Comparison of ENCODE assay signal across 1 cellular context in genomic region chr6:24802271-24803059, GRCh38.
TF ChIP-seq lines count a peak whose summit lies in the region.

No MANE protein-coding gene starts in this region.

TF ChIP-seq in HepG2, 621 proteins besides CTCF, POLR2A, EP300 and RAD21 (continues in another document):
- no peak for TF ChIP-seq CHD2 (IDR thresholded peaks at IDR 0.05; ENCODE audit: low read depth, low read length)
- 0 out of 2 replicates have a peak, but pooled peaks have one; percentile 58 for TF ChIP-seq ZFP90 (CRISPR knock-in tag; IDR thresholded peaks at IDR 0.05; ENCODE audit: borderline replicate concordance)
- TF ChIP-seq CREB3 (CRISPR knock-in tag; IDR thresholded peaks at IDR 0.05) = no peak
- 0 out of 2 replicates have a peak, but pooled peaks have one; percentile 33 for TF ChIP-seq DR1 (CRISPR knock-in tag; IDR thresholded peaks at IDR 0.05)
- 0 out of 2 replicates have a peak, but pooled peaks have one; percentile 15 for TF ChIP-seq ZMAT3 (CRISPR knock-in tag; conservative IDR thresholded peaks at IDR 0.05)
- 0 out of 2 replicates have a peak, but pooled peaks have one; percentile 34 for TF ChIP-seq RARA (CRISPR knock-in tag; IDR thresholded peaks at IDR 0.05)
- TF ChIP-seq FOXO1 (CRISPR knock-in tag; IDR thresholded peaks at IDR 0.05) = no peak
- peak; percentile 19; the same call in 1 of the 2 replicates for TF ChIP-seq FOSL1 (CRISPR knock-in tag; IDR thresholded peaks at IDR 0.05; ENCODE audit: borderline replicate concordance)
- TF ChIP-seq KDM4B (CRISPR knock-in tag; IDR thresholded peaks at IDR 0.05) = no peak
- peak; percentile 19 for TF ChIP-seq MED1 (CRISPR knock-in tag; IDR thresholded peaks at IDR 0.05)
- TF ChIP-seq ZNF646 (CRISPR knock-in tag; IDR thresholded peaks at IDR 0.05) = no peak
- no peak for TF ChIP-seq ZMAT5 (CRISPR knock-in tag; IDR thresholded peaks at IDR 0.05; ENCODE audit: borderline replicate concordance, low read depth)
- TF ChIP-seq ZNF232 (CRISPR knock-in tag; IDR thresholded peaks at IDR 0.05; ENCODE audit: borderline replicate concordance) = peak; percentile 49; the same call in 1 of the 2 replicates
- peak; percentile 35; the same call in 1 of the 2 replicates for TF ChIP-seq ETV5 (CRISPR knock-in tag; IDR thresholded peaks at IDR 0.05; ENCODE audit: borderline replicate concordance)
- no peak for TF ChIP-seq U2AF1 (optimal IDR thresholded peaks at IDR 0.05; ENCODE audit: low read depth, low read length)
- TF ChIP-seq SSRP1 (CRISPR knock-in tag; IDR thresholded peaks at IDR 0.05) = no peak
- peak; percentile 48; the same call in 1 of the 2 replicates for TF ChIP-seq ISL2 (CRISPR knock-in tag; IDR thresholded peaks at IDR 0.05)
- peak; percentile 63 for TF ChIP-seq HMG20A (CRISPR knock-in tag; IDR thresholded peaks at IDR 0.05; ENCODE audit: borderline replicate concordance)
- TF ChIP-seq CENPBD1 (CRISPR knock-in tag; IDR thresholded peaks at IDR 0.05; ENCODE audit: borderline replicate concordance, low read depth) = no peak
- no peak for TF ChIP-seq USF2 (IDR thresholded peaks at IDR 0.05; ENCODE audit: low read depth, low read length)
- no peak for TF ChIP-seq USF2 (CRISPR knock-in tag; IDR thresholded peaks at IDR 0.05; ENCODE audit: borderline replicate concordance)
- no peak for TF ChIP-seq E2F2 (CRISPR knock-in tag; IDR thresholded peaks at IDR 0.05; ENCODE audit: borderline replicate concordance)
- TF ChIP-seq SOX13 (IDR thresholded peaks at IDR 0.05) = no peak; the same call in 1 of the 2 replicates
- peak in 1 of 2 experiments; percentile 31; a peak in 1 of 4 replicates for TF ChIP-seq SOX13 (CRISPR knock-in tag; conservative IDR thresholded peaks at IDR 0.05 in 1 of 2, IDR thresholded peaks at IDR 0.05 in 1 of 2)
- TF ChIP-seq RXRA (CRISPR knock-in tag; IDR thresholded peaks at IDR 0.05) = 0 out of 2 replicates have a peak, but pooled peaks have one; percentile 27
- TF ChIP-seq ZNF891 (CRISPR knock-in tag; IDR thresholded peaks at IDR 0.05) = no peak
- no peak for TF ChIP-seq CSRNP2 (CRISPR knock-in tag; conservative IDR thresholded peaks at IDR 0.05; ENCODE audit: low read depth)
- 0 out of 2 replicates have a peak, but pooled peaks have one; percentile 34 for TF ChIP-seq ZNF256 (CRISPR knock-in tag; conservative IDR thresholded peaks at IDR 0.05)
- TF ChIP-seq ZNF530 (CRISPR knock-in tag; IDR thresholded peaks at IDR 0.05; ENCODE audit: low read depth) = no peak
- peak; percentile 37 for TF ChIP-seq ARID5B (CRISPR knock-in tag; IDR thresholded peaks at IDR 0.05)
- 0 out of 2 replicates have a peak, but pooled peaks have one; percentile 34 for TF ChIP-seq ZNF543 (CRISPR knock-in tag; IDR thresholded peaks at IDR 0.05)
- TF ChIP-seq ZNF678 (CRISPR knock-in tag; IDR thresholded peaks at IDR 0.05) = no peak
- no peak for TF ChIP-seq KMT2A (CRISPR knock-in tag; IDR thresholded peaks at IDR 0.05)
- 0 out of 2 replicates have a peak, but pooled peaks have one; percentile 21 for TF ChIP-seq HOXA5 (CRISPR knock-in tag; IDR thresholded peaks at IDR 0.05)
- TF ChIP-seq ZNF609 (CRISPR knock-in tag; IDR thresholded peaks at IDR 0.05; ENCODE audit: borderline replicate concordance) = peak; percentile 29; the same call in 1 of the 2 replicates
- no peak for TF ChIP-seq ZBTB20 (CRISPR knock-in tag; IDR thresholded peaks at IDR 0.05; ENCODE audit: borderline replicate concordance, low read depth)
- 0 out of 2 replicates have a peak, but pooled peaks have one; percentile 26 for TF ChIP-seq ERF (CRISPR knock-in tag; IDR thresholded peaks at IDR 0.05)
